In the genomic region with DNA sequence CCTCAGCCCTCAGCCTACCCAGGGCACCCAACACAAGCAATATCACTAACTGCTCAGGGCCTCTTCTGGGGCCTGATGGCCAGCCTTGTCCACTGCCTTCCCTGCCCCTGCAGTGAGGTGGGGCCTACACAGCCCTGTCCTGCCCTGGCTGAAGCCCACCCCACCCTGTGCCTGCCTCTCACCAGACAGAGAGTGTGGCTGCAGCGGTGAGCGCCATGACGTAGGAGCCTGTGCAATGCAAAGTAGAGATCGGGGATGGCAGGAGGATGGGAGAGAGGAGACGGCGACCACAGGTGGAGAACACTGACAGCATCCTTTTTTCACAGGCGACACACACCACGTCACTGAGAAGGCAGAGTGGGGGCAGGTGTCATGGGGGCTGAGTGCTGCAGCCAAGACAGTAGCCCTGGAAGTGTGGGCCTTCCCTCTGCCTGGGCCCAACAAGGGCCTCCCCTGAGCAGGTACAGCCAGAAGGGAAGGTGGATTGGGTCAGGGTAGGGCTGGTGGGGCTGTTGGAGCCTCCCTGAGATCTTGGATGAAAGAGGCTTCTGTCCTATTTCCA, we compare ENCODE assay signal across 28 cellular contexts.
"Had no signal": no experiment of that assay in that cellular context is flagged by ENCODE, and none has a peak within 500 bp of the region (broad histone marks: within the 10 kb centered on the region; RNA-seq: fewer than 3 reads in every experiment).

No MANE protein-coding gene starts in this region.

- H3K27ac Mint-ChIP-seq: activated CD4-positive, alpha-beta T cell treated with anti-CD3 and anti-CD28 coated beads, Interleukin-2, amount 10 ng/mL, durations not matched to agents 24 days and 14 days; activated naive CD8-positive, alpha-beta T cell; brain; nephron progenitor cell; T-helper 17 cell had no signal

- DNase-seq: activated CD4-positive, alpha-beta T cell treated with anti-CD3 and anti-CD28 coated beads, Interleukin-2, amount 10 ng/mL, durations not matched to agents 24 days and 14 days; activated CD4-positive, CD25-positive, alpha-beta regulatory T cell treated with anti-CD3 and anti-CD28 coated beads, Interleukin-2, amount 50 U/mL, for 72 hours; activated effector memory CD4-positive, alpha-beta T cell treated with Interleukin-2 at 50 U/mL for 16 hours; activated naive CD4-positive, alpha-beta T cell treated with Interleukin-2 at 50 U/mL for 16 hours; cerebellar nuclear complex; colonic mucosa; effector CD8-positive, alpha-beta T cell; left ventricle myocardium inferior; nephron progenitor cell; ovary; retina; sigmoid colon; small intestine; stimulated activated CD4-positive, alpha-beta T cell treated with anti-CD3 and anti-CD28 coated beads, Interleukin-4, amount 100 ng/mL, for 24 hours; stimulated activated naive CD4-positive, alpha-beta T cell; SW 1271; T-helper 17 cell; T1000 had no signal

- H3K4me1 ChIP-seq: ascending aorta, colonic mucosa, left ventricle myocardium inferior, prostate gland, sigmoid colon, suprapubic skin, tibial nerve had no signal

- H3K9me3 Mint-ChIP-seq: activated CD4-positive, alpha-beta T cell treated with anti-CD3 and anti-CD28 coated beads, Interleukin-2, amount 10 ng/mL, durations not matched to agents 24 days and 14 days; brain; nephron progenitor cell had no signal

- ATAC-seq: T-helper 17 cell had no signal

- H3K27me3 ChIP-seq: ascending aorta, cardiac muscle cell, colonic mucosa, ovary, sigmoid colon, suprapubic skin, tibial nerve had no signal

- H3K27me3 Mint-ChIP-seq: activated CD4-positive, alpha-beta T cell treated with anti-CD3 and anti-CD28 coated beads, Interleukin-2, amount 10 ng/mL, durations not matched to agents 24 days and 14 days; activated naive CD8-positive, alpha-beta T cell; brain; T-helper 17 cell had no signal

- H3K4me3 ChIP-seq: ascending aorta, cardiac muscle cell, colonic mucosa, left ventricle myocardium inferior, lung, mucosa of descending colon, ovary, prostate gland, sigmoid colon, suprapubic skin, tibial nerve had no signal

- H3K27ac ChIP-seq: ascending aorta, cardiac muscle cell, colonic mucosa, epithelial cell of prostate, left ventricle myocardium inferior, ovary, prostate gland, sigmoid colon, suprapubic skin, tibial nerve had no signal

- H3K9me3 ChIP-seq: ascending aorta, colonic mucosa, left ventricle myocardium inferior, mucosa of descending colon, ovary, prostate gland, sigmoid colon, suprapubic skin, tibial nerve had no signal

- H3K4me1 Mint-ChIP-seq: activated CD4-positive, alpha-beta T cell treated with anti-CD3 and anti-CD28 coated beads, Interleukin-2, amount 10 ng/mL, durations not matched to agents 24 days and 14 days; brain; nephron progenitor cell had no signal

- H3K36me3 ChIP-seq: ovary had no signal

- H3K4me3 Mint-ChIP-seq: activated CD4-positive, alpha-beta T cell treated with anti-CD3 and anti-CD28 coated beads, Interleukin-2, amount 10 ng/mL, durations not matched to agents 24 days and 14 days; activated naive CD8-positive, alpha-beta T cell; brain; nephron progenitor cell had no signal
